ENCODE assay signal across 30 cellular contexts in the genomic region with DNA sequence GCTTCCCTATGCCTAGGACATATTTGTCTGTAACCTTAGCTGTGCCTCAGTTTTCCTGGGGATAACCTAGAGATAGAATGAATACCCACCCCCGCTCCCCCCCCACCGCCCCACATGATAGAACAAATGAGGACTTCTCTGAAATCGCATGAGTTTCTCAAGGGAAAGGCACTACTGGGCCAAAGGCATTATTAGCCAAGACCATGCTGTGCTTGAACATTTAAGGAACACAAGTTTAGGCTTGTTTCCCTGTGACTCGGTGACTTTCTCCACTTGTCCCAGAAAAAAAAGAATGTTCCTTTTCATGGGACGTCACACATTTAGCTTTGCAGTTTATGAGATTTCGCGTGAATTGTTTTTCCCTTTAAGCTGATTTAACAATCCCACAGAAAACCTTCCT. TPM values are rescaled to one million over a fixed set of nuclear protein-coding genes. Genes with fewer than 3 reads are reported as not detected.
"Had no signal": no experiment of that assay in that cellular context is flagged by ENCODE, and none has a peak within 500 bp of the region (broad histone marks: within the 10 kb centered on the region; RNA-seq: fewer than 3 reads in every experiment).

No MANE protein-coding gene starts in this region.

- H3K27ac Mint-ChIP-seq: activated naive CD4-positive, alpha-beta T cell treated with anti-CD3 and anti-CD28 coated beads for 36 hours; activated naive CD8-positive, alpha-beta T cell treated with anti-CD3 and anti-CD28 coated beads for 36 hours; activated T-helper 1 cell treated with anti-CD3 and anti-CD28 coated beads, Interleukin-12 subunit alpha, Interleukin-12 subunit beta, Interleukin-2, Interleukin-4 antibody, amounts not matched to agents 30 ng/mL and 10 ng/mL and 1 ng/mL, durations not matched to agents 14 hours and 24 hours and 36 hours; memory B cell; stimulated activated naive B cell treated with anti-CD40 and anti-IgM and Interleukin-4, amounts not matched to agents 10 μg/mL and 1 μg/mL and 100 μg/mL, for 72 hours; T-helper 2 cell treated with Interferon-gamma antibody and Interleukin-4, amounts not matched to agents 5 μg/mL and 100 μg/mL, for 36 hours had no signal

- H3K4me1 Mint-ChIP-seq: memory B cell; naive thymus-derived CD8-positive, alpha-beta T cell; stimulated activated naive B cell treated with anti-CD40 and anti-IgM and Interleukin-4, amounts not matched to agents 10 μg/mL and 1 μg/mL and 100 μg/mL, for 72 hours; T-cell had no signal

- H3K9me3 Mint-ChIP-seq: activated naive CD4-positive, alpha-beta T cell treated with anti-CD3 and anti-CD28 coated beads for 36 hours; activated naive CD8-positive, alpha-beta T cell treated with anti-CD3 and anti-CD28 coated beads for 36 hours; activated T-helper 1 cell treated with anti-CD3 and anti-CD28 coated beads, Interleukin-12 subunit alpha, Interleukin-12 subunit beta, Interleukin-2, Interleukin-4 antibody, amounts not matched to agents 30 ng/mL and 10 ng/mL and 1 ng/mL, durations not matched to agents 14 hours and 24 hours and 36 hours; brain; memory B cell; naive thymus-derived CD8-positive, alpha-beta T cell; neural crest cell; stimulated activated naive B cell treated with anti-CD40 and anti-IgM and Interleukin-4, amounts not matched to agents 10 μg/mL and 1 μg/mL and 100 μg/mL, for 72 hours; T-cell; T-helper 2 cell treated with Interferon-gamma antibody and Interleukin-4, amounts not matched to agents 5 μg/mL and 100 μg/mL, for 36 hours had no signal

- H3K27me3 ChIP-seq: ascending aorta, esophagus muscularis mucosa, pancreas, upper lobe of left lung had no signal

- H3K9me3 ChIP-seq: ascending aorta, esophagus muscularis mucosa, left ventricle myocardium inferior, pancreas, psoas muscle, upper lobe of left lung had no signal

- H3K4me1 ChIP-seq: pancreas had no signal

- H3K4me3 Mint-ChIP-seq: activated naive CD4-positive, alpha-beta T cell treated with anti-CD3 and anti-CD28 coated beads for 36 hours; activated naive CD8-positive, alpha-beta T cell treated with anti-CD3 and anti-CD28 coated beads for 36 hours; activated T-helper 1 cell treated with anti-CD3 and anti-CD28 coated beads, Interleukin-12 subunit alpha, Interleukin-12 subunit beta, Interleukin-2, Interleukin-4 antibody, amounts not matched to agents 30 ng/mL and 10 ng/mL and 1 ng/mL, durations not matched to agents 14 hours and 24 hours and 36 hours; brain; memory B cell; naive thymus-derived CD8-positive, alpha-beta T cell; neural crest cell; stimulated activated naive B cell treated with anti-CD40 and anti-IgM and Interleukin-4, amounts not matched to agents 10 μg/mL and 1 μg/mL and 100 μg/mL, for 72 hours; T-cell; T-helper 2 cell treated with Interferon-gamma antibody and Interleukin-4, amounts not matched to agents 5 μg/mL and 100 μg/mL, for 36 hours had no signal

- H3K4me3 ChIP-seq: ascending aorta, esophagus muscularis mucosa, left ventricle myocardium inferior, pancreas, psoas muscle, upper lobe of left lung had no signal

- ATAC-seq: naive thymus-derived CD8-positive, alpha-beta T cell; pancreas; psoas muscle; stimulated activated naive B cell treated with anti-CD40 and anti-IgM and Interleukin-4, amounts not matched to agents 10 μg/mL and 1 μg/mL and 100 μg/mL, for 72 hours; T-cell had no signal

- H3K27me3 Mint-ChIP-seq: activated naive CD8-positive, alpha-beta T cell treated with anti-CD3 and anti-CD28 coated beads for 36 hours; brain; memory B cell; naive thymus-derived CD8-positive, alpha-beta T cell; stimulated activated naive B cell treated with anti-CD40 and anti-IgM and Interleukin-4, amounts not matched to agents 10 μg/mL and 1 μg/mL and 100 μg/mL, for 72 hours; T-cell had no signal

- DNase-seq: activated CD4-positive, alpha-beta T cell treated with anti-CD3 and anti-CD28 coated beads for 4 hours; activated CD4-positive, alpha-beta T cell treated with anti-CD3 and anti-CD28 coated beads, Interleukin-2, amount 50 U/mL, for 4 hours; activated CD8-positive, alpha-beta memory T cell treated with anti-CD3 and anti-CD28 coated beads, Interleukin-2, amount 50 U/mL, for 4 hours; activated effector memory CD4-positive, alpha-beta T cell treated with anti-CD3 and anti-CD28 coated beads, Interleukin-2, amount 50 U/mL, for 16 hours; activated naive CD4-positive, alpha-beta T cell treated with anti-CD3 and anti-CD28 coated beads for 36 hours; activated naive CD8-positive, alpha-beta T cell treated with anti-CD3 and anti-CD28 coated beads for 36 hours; activated T-cell treated with anti-CD3 and anti-CD28 coated beads, Interleukin-2, amount 50 U/mL, for 1 hour; caudate nucleus; cortex of kidney; foreskin melanocyte; left ventricle myocardium inferior; naive thymus-derived CD8-positive, alpha-beta T cell; nucleus accumbens; pancreas; psoas muscle; stimulated activated CD4-positive, alpha-beta T cell treated with anti-CD3 and anti-CD28 coated beads, Interleukin-15, amount 100 ng/mL, for 24 hours; stimulated activated CD4-positive, alpha-beta T cell treated with anti-CD3 and anti-CD28 coated beads, Interleukin-2, amount 100 ng/mL, for 24 hours; stimulated activated naive B cell treated with anti-CD40 and anti-IgM and Interleukin-4, amounts not matched to agents 10 μg/mL and 1 μg/mL and 100 μg/mL, for 72 hours; T-cell; upper lobe of left lung had no signal

- H3K27ac ChIP-seq: ascending aorta, esophagus muscularis mucosa, left ventricle myocardium inferior, pancreas, psoas muscle had no signal

- H3K36me3 ChIP-seq: ascending aorta, pancreas had no signal

RNA-seq across cellular contexts. Expression of gene CRTAM, which starts 51.4 kb away (rescaled TPM):
- total RNA-seq: ascending aorta, chondrocyte, endothelial cell of umbilical vein, glomerular endothelial cell, left ventricle myocardium inferior, neural crest cell had no signal
- polyA plus RNA-seq: endothelial cell of umbilical vein, pancreas had no signal
